Comparison of ENCODE assay signal across 8 cellular contexts in the genomic region with DNA sequence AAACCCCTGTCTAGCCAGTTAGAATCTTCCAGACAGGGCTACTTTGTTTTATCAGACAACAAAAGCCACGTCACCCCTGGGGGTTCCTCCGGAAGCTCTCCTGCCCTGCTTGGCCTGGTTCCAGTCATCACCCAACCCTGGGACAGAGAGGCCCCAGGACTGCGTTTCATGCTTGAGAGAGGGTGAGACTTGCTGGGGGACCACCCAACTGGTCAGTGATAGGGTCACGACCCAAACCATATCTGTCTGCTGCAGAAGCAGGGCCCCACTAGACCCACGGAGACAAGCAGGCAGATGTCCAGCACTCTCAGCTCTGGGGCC. TPM values are rescaled to one million over a fixed set of nuclear protein-coding genes. Genes with fewer than 3 reads are reported as not detected.
DNase-seq lines count a peak whose midpoint lies in the region; ATAC-seq and TF ChIP-seq lines count a peak whose summit lies in the region.

No MANE protein-coding gene starts in this region.

- peaks cover 5 to 6% (median 6%) of the 10 kb centered on the region in 3 donors for H3K36me3 ChIP-seq in skeletal muscle tissue (ENCODE audit: control insufficient read depth in 3 of 3, insufficient read depth in 3 of 3, low read length in 3 of 3)

- H3K9me3 ChIP-seq in skeletal muscle tissue (ENCODE audit: control insufficient read depth in 3 of 3, low read length in 3 of 3) = no peaks in the 10 kb centered on the region

- peak overlapping the region; percentile 82 for H3K4me3 Mint-ChIP-seq in Calu3 (ENCODE audit: low read depth, unreplicated experiment)
- H3K4me3 Mint-ChIP-seq in IgD-negative memory B cell = peak overlapping the region; percentile 74 to 92 (median 84)
- peak overlapping the region; percentile 80 for H3K4me3 Mint-ChIP-seq in activated T-helper 2 cell treated with anti-CD3 and anti-CD28 coated beads, Interferon-gamma antibody, Interleukin-2, Interleukin-4, amounts not matched to agents 10 μg/mL and 5 μg/mL and 100 μg/mL, durations not matched to agents 14 hours and 24 hours and 36 hours (ENCODE audit: low read depth)

- H3K27me3 ChIP-seq in skeletal muscle tissue (ENCODE audit: control insufficient read depth in 3 of 3, insufficient read depth in 3 of 3, low read length in 3 of 3) = peaks cover 0 to 3% (median 0%) of the 10 kb centered on the region in 3 donors

- H3K27me3 Mint-ChIP-seq in Calu3 (ENCODE audit: unreplicated experiment) = no peaks in the 10 kb centered on the region
- H3K27me3 Mint-ChIP-seq in IgD-negative memory B cell = no peaks in the 10 kb centered on the region
- H3K27me3 Mint-ChIP-seq in activated T-helper 2 cell treated with anti-CD3 and anti-CD28 coated beads, Interferon-gamma antibody, Interleukin-2, Interleukin-4, amounts not matched to agents 10 μg/mL and 5 μg/mL and 100 μg/mL, durations not matched to agents 14 hours and 24 hours and 36 hours (ENCODE audit: low read depth) = no peaks in the 10 kb centered on the region

- no peak overlapping the region for H3K27ac ChIP-seq in skeletal muscle tissue (ENCODE audit: low read depth, low read length)

- H3K36me3 Mint-ChIP-seq in Calu3 (ENCODE audit: insufficient read depth, unreplicated experiment) (peaks cover 57% of the 10 kb centered on the region), IgD-negative memory B cell (peaks cover under 1% of the 10 kb centered on the region)
- H3K36me3 Mint-ChIP-seq in activated T-helper 2 cell treated with anti-CD3 and anti-CD28 coated beads, Interferon-gamma antibody, Interleukin-2, Interleukin-4, amounts not matched to agents 10 μg/mL and 5 μg/mL and 100 μg/mL, durations not matched to agents 14 hours and 24 hours and 36 hours (ENCODE audit: low read depth) = peaks cover 21% of the 10 kb centered on the region

- peak overlapping the region in 2 of 3 donors; percentile 45 to 69 for H3K9ac ChIP-seq in skeletal muscle tissue (ENCODE audit: low read depth in 1 of 3, low read length in 3 of 3)

- H3K4me3 ChIP-seq in skeletal muscle tissue (ENCODE audit: low read length in 3 of 3) = peak overlapping the region; percentile 30 to 61 (median 59)

- ATAC-seq in left ventricle myocardium superior = no peak
- ATAC-seq in HG02623 (IDR thresholded peaks at IDR 0.05; ENCODE audit: unreplicated experiment) = no peak
- no peak for ATAC-seq in HG02852 (IDR thresholded peaks at IDR 0.05; ENCODE audit: unreplicated experiment)
- ATAC-seq in HG02870 (IDR thresholded peaks at IDR 0.05; ENCODE audit: unreplicated experiment) = no peak

- no peak for TF ChIP-seq CTCF in Calu3 (IDR thresholded peaks at IDR 0.05; ENCODE audit: unreplicated experiment)

- H3K27ac Mint-ChIP-seq in Calu3 (ENCODE audit: unreplicated experiment) (peak overlapping the region; percentile 74), IgD-negative memory B cell (peak overlapping the region in 2 of 3 donors; percentile 43 to 92)
- no peak overlapping the region for H3K27ac Mint-ChIP-seq in activated T-helper 2 cell treated with anti-CD3 and anti-CD28 coated beads, Interferon-gamma antibody, Interleukin-2, Interleukin-4, amounts not matched to agents 10 μg/mL and 5 μg/mL and 100 μg/mL, durations not matched to agents 14 hours and 24 hours and 36 hours

- no TSS peak for BruUV-seq in Calu3 (replicated peaks; lab: Mats Ljungman, UMichigan)

- peaks cover 3% of the 10 kb centered on the region for H3K4me1 Mint-ChIP-seq in Calu3 (ENCODE audit: low read depth, unreplicated experiment)
- peaks cover 16 to 23% (median 17%) of the 10 kb centered on the region in 3 donors for H3K4me1 Mint-ChIP-seq in IgD-negative memory B cell
- H3K4me1 Mint-ChIP-seq in activated T-helper 2 cell treated with anti-CD3 and anti-CD28 coated beads, Interferon-gamma antibody, Interleukin-2, Interleukin-4, amounts not matched to agents 10 μg/mL and 5 μg/mL and 100 μg/mL, durations not matched to agents 14 hours and 24 hours and 36 hours (ENCODE audit: low read depth) = peaks cover 17% of the 10 kb centered on the region

- CTCF ChIA-PET in Calu3 (lab: Charles Lee) = interaction anchor here (0.6 kb wide), 1 partner anchor 64 kb away, joined by 7 read pairs; no protein-coding TSS in a partner anchor

- H3K4me1 ChIP-seq in skeletal muscle tissue (ENCODE audit: control insufficient read depth in 3 of 3, insufficient read depth in 3 of 3, low read length in 3 of 3) = peaks cover 42 to 62% (median 53%) of the 10 kb centered on the region in 3 donors

- intact Hi-C loops in Calu3 (cut with micrococcal nuclease; ENCODE audit: unreplicated experiment) = loop anchor here (10.0 kb wide), 1 partner anchor 152 kb away; a partner anchor contains a TSS
- intact Hi-C loops in activated T-helper 2 cell treated with anti-CD3 and anti-CD28 coated beads, Interferon-gamma antibody, Interleukin-2, Interleukin-4, amounts not matched to agents 10 μg/mL and 5 μg/mL and 100 μg/mL, durations not matched to agents 14 hours and 24 hours and 36 hours (cut with micrococcal nuclease) = loop anchor here (10.0 kb wide), 2 partner anchors 362 to 478 kb away; a partner anchor contains a TSS
- intact Hi-C loops in left ventricle myocardium superior (cut with micrococcal nuclease) = no loop called here

- H3K9me3 Mint-ChIP-seq in Calu3 (ENCODE audit: low read depth, unreplicated experiment) (no peaks in the 10 kb centered on the region), IgD-negative memory B cell (no peaks in the 10 kb centered on the region)
- H3K9me3 Mint-ChIP-seq in activated T-helper 2 cell treated with anti-CD3 and anti-CD28 coated beads, Interferon-gamma antibody, Interleukin-2, Interleukin-4, amounts not matched to agents 10 μg/mL and 5 μg/mL and 100 μg/mL, durations not matched to agents 14 hours and 24 hours and 36 hours = no peaks in the 10 kb centered on the region

- DNase-seq in Calu3 (peak; percentile 61), left ventricle myocardium superior (peak; percentile 47)
- DNase-seq in activated T-helper 2 cell treated with anti-CD3 and anti-CD28 coated beads, Interferon-gamma antibody, Interleukin-2, Interleukin-4, amounts not matched to agents 10 μg/mL and 5 μg/mL and 100 μg/mL, durations not matched to agents 14 hours and 24 hours and 36 hours (ENCODE audit: low spot score) = no peak

RNA-seq across cellular contexts. Expression of a gene that starts 1.2 kb away (rescaled TPM):
- total RNA-seq in Calu3 (2022) (100 and 146 TPM in 2 replicates), left ventricle myocardium superior (68.3 TPM), skeletal muscle tissue (20.9 TPM)
- 1.4 TPM for polyA plus RNA-seq in IgD-negative memory B cell
- 77.9 and 88.4 TPM in 2 replicates for total RNA-seq in activated T-helper 2 cell treated with anti-CD3 and anti-CD28 coated beads, Interferon-gamma antibody, Interleukin-2, Interleukin-4, amounts not matched to agents 10 μg/mL and 5 μg/mL and 100 μg/mL, durations not matched to agents 14 hours and 24 hours and 36 hours

RNA-seq across cellular contexts. Expression of a gene that starts 3.9 kb away (rescaled TPM):
- total RNA-seq in Calu3 (2022) = 14.0 and 15.1 TPM in 2 replicates
- 23.7 TPM for polyA plus RNA-seq in IgD-negative memory B cell
- total RNA-seq in activated T-helper 2 cell treated with anti-CD3 and anti-CD28 coated beads, Interferon-gamma antibody, Interleukin-2, Interleukin-4, amounts not matched to agents 10 μg/mL and 5 μg/mL and 100 μg/mL, durations not matched to agents 14 hours and 24 hours and 36 hours = 12.5 and 16.4 TPM in 2 replicates
- total RNA-seq in left ventricle myocardium superior = 58.7 TPM
- 1.0 TPM for total RNA-seq in skeletal muscle tissue

RNA-seq across cellular contexts. Expression of a gene that starts 37.3 kb away (rescaled TPM):
- total RNA-seq in Calu3 (2022) (0.26 TPM in 1 of 2 replicates, not detected in the other), left ventricle myocardium superior (69.7 TPM), skeletal muscle tissue (67.3 TPM)
- polyA plus RNA-seq in IgD-negative memory B cell = not detected
- total RNA-seq in activated T-helper 2 cell treated with anti-CD3 and anti-CD28 coated beads, Interferon-gamma antibody, Interleukin-2, Interleukin-4, amounts not matched to agents 10 μg/mL and 5 μg/mL and 100 μg/mL, durations not matched to agents 14 hours and 24 hours and 36 hours = 0.07 TPM in 1 of 2 replicates, not detected in the other

Comparison
In these comparisons a context has a peak if more than half of its experiments do, and no peak if none do; other contexts are left out.
1. RNA of a gene that starts 37.3 kb away (total RNA-seq): 69.7 TPM in left ventricle myocardium superior (single experiment) and 67.3 TPM in skeletal muscle tissue (single experiment); 0.26 TPM in Calu3 and 0.07 TPM in activated T-helper 2 cell treated with anti-CD3 and anti-CD28 coated beads, Interferon-gamma antibody, Interleukin-2, Interleukin-4, amounts not matched to agents 10 μg/mL and 5 μg/mL and 100 μg/mL, durations not matched to agents 14 hours and 24 hours and 36 hours; every median in the first group is over 10 times any median in the second.
2. Peak in every context shown above with its lines, with median percentiles within 50 percentile points of each other: H3K4me3 Mint-ChIP-seq.